ENCODE assay signal across 8 cellular contexts in genomic region chr3:134795776-134796312, GRCh38. TPM values are rescaled to one million over a fixed set of nuclear protein-coding genes. Genes with fewer than 3 reads are reported as not detected.
A peak's percentile ranks its signal among the peaks of the same experiment; 100 is the strongest.
DNase-seq lines count a peak whose midpoint lies in the region; ATAC-seq and TF ChIP-seq lines count a peak whose summit lies in the region.

No MANE protein-coding gene starts in this region.

- CTCF ChIA-PET in naive thymus-derived CD4-positive, alpha-beta T cell (lab: Charles Lee), result no interaction called here

- peaks cover 73% of the 10 kb centered on the region for H3K27me3 Mint-ChIP-seq in progenitor cell of endocrine pancreas
- H3K27me3 Mint-ChIP-seq in naive thymus-derived CD4-positive, alpha-beta T cell, result peaks cover 46 to 70% (median 48%) of the 10 kb centered on the region in 5 donors

- DNase-seq in HAP-1 (ENCODE audit: low spot score in 2 of 2), result peak in 1 of 2 experiments; percentile 16
- DNase-seq in SJSA1 (ENCODE audit: low read depth in 1 of 2, low spot score in 2 of 2), result no peak
- DNase-seq in germinal center (ENCODE audit: low spot score), result peak; percentile 18
- peak; percentile 31 for DNase-seq in progenitor cell of endocrine pancreas (ENCODE audit: low spot score, unreplicated experiment)
- DNase-seq in A172 (ENCODE audit: low spot score), result no peak
- no peak for DNase-seq in GM19240 (ENCODE audit: insufficient read length, low spot score)
- DNase-seq in naive thymus-derived CD4-positive, alpha-beta T cell, result no peak

- H3K9me3 Mint-ChIP-seq in progenitor cell of endocrine pancreas (ENCODE audit: low read depth), result no peaks in the 10 kb centered on the region
- peaks cover 0 to 2% (median 0%) of the 10 kb centered on the region in 11 donors for H3K9me3 Mint-ChIP-seq in naive thymus-derived CD4-positive, alpha-beta T cell

- H3K27ac Mint-ChIP-seq in progenitor cell of endocrine pancreas, result no peak overlapping the region
- no peak overlapping the region for H3K27ac Mint-ChIP-seq in naive thymus-derived CD4-positive, alpha-beta T cell

- POLR2A ChIA-PET in naive thymus-derived CD4-positive, alpha-beta T cell (lab: Charles Lee), result no interaction called here

- H3K36me3 Mint-ChIP-seq in progenitor cell of endocrine pancreas (ENCODE audit: insufficient read depth), result no peaks in the 10 kb centered on the region
- H3K36me3 Mint-ChIP-seq in naive thymus-derived CD4-positive, alpha-beta T cell, result peaks cover 0 to 2% (median 0%) of the 10 kb centered on the region in 5 donors

- H3K27me3 ChIP-seq in HAP-1 (ENCODE audit: low read depth) (peaks cover 41% of the 10 kb centered on the region), SJSA1 (replicated peaks) (peaks cover 33% of the 10 kb centered on the region)
- no peaks in the 10 kb centered on the region for H3K27me3 ChIP-seq in naive thymus-derived CD4-positive, alpha-beta T cell (ENCODE audit: control insufficient read depth in 2 of 2, insufficient read depth in 2 of 2, low read length in 2 of 2)

- peaks cover 17% of the 10 kb centered on the region for H3K4me1 Mint-ChIP-seq in progenitor cell of endocrine pancreas (ENCODE audit: low read depth)
- H3K4me1 Mint-ChIP-seq in naive thymus-derived CD4-positive, alpha-beta T cell, result peaks cover 4 to 18% (median 10%) of the 10 kb centered on the region in 7 donors

- ATAC-seq in naive thymus-derived CD4-positive, alpha-beta T cell, result no peak

- intact Hi-C loops in naive thymus-derived CD4-positive, alpha-beta T cell (cut with micrococcal nuclease), result loop anchor here (1.0 to 10.0 kb wide), 5 partner anchors 7 to 1099 kb away; no protein-coding TSS in a partner anchor

- no peak for TF ChIP-seq CTCF in progenitor cell of endocrine pancreas (IDR thresholded peaks at IDR 0.05; ENCODE audit: unreplicated experiment)

- peak overlapping the region; percentile 61 for H3K9ac ChIP-seq in ES-I3 (ENCODE audit: low read depth, low read length)

- in situ Hi-C loops in HAP-1 (cut with MboI; ENCODE audit: low sequenced_read_pairs), result loop anchor here (10.0 to 25.0 kb wide), 3 partner anchors 719 to 1241 kb away; no protein-coding TSS in a partner anchor

- H3K4me1 ChIP-seq in ES-I3 (ENCODE audit: insufficient read depth, low read length) (no peaks in the 10 kb centered on the region), HAP-1 (no peaks in the 10 kb centered on the region), SJSA1 (replicated peaks) (peaks cover 15% of the 10 kb centered on the region)
- no peaks in the 10 kb centered on the region for H3K4me1 ChIP-seq in naive thymus-derived CD4-positive, alpha-beta T cell (ENCODE audit: control insufficient read depth in 2 of 2, insufficient read depth in 2 of 2, low read length in 2 of 2)

- peak overlapping the region; percentile 38 for H3K4me3 ChIP-seq in HAP-1
- peak overlapping the region; percentile 29 for H3K4me3 ChIP-seq in SJSA1
- H3K4me3 ChIP-seq in naive thymus-derived CD4-positive, alpha-beta T cell (ENCODE audit: low read length), result no peak overlapping the region

- H3K4me3 Mint-ChIP-seq in progenitor cell of endocrine pancreas (ENCODE audit: low read depth), result peak overlapping the region; percentile 93
- H3K4me3 Mint-ChIP-seq in naive thymus-derived CD4-positive, alpha-beta T cell, result peak overlapping the region in 4 of 10 donors; percentile 83 to 98 (median 84)

- H3K9me3 ChIP-seq in ES-I3 (ENCODE audit: control insufficient read depth, insufficient read depth, low read length) (no peaks in the 10 kb centered on the region), HAP-1 (no peaks in the 10 kb centered on the region), SJSA1 (replicated peaks) (no peaks in the 10 kb centered on the region)
- no peaks in the 10 kb centered on the region for H3K9me3 ChIP-seq in naive thymus-derived CD4-positive, alpha-beta T cell (ENCODE audit: control insufficient read depth in 2 of 3, low read length in 3 of 3)

- H3K27ac ChIP-seq in SJSA1, result no peak overlapping the region
- H3K27ac ChIP-seq in naive thymus-derived CD4-positive, alpha-beta T cell (ENCODE audit: low read depth, low read length), result no peak overlapping the region

- H3K36me3 ChIP-seq in ES-I3 (ENCODE audit: insufficient read depth, low read length) (no peaks in the 10 kb centered on the region), HAP-1 (replicated peaks) (no peaks in the 10 kb centered on the region), SJSA1 (no peaks in the 10 kb centered on the region)
- no peaks in the 10 kb centered on the region for H3K36me3 ChIP-seq in naive thymus-derived CD4-positive, alpha-beta T cell (ENCODE audit: control insufficient read depth in 2 of 3, insufficient read depth in 3 of 3, low read length in 3 of 3)

RNA-seq across cellular contexts. Expression of gene EPHB1, which starts 0.8 kb away (rescaled TPM):
- not detected in 2 replicates for total RNA-seq in SJSA1 (2014; rRNA removed; shearing (Covaris generic))
- 1.8 and 2.2 TPM in 2 replicates for total RNA-seq in progenitor cell of endocrine pancreas
- total RNA-seq in A172 (2014; rRNA removed; shearing (Covaris generic)), result not detected in 2 replicates
- total RNA-seq in naive thymus-derived CD4-positive, alpha-beta T cell, result 1 to 10 TPM in 3 of 5 experiments, not detected in 2; 1.6 to 2.2 (median 1.8) TPM
- not detected for polyA plus RNA-seq in naive thymus-derived CD4-positive, alpha-beta T cell

Comparison
In these comparisons a context has a peak if more than half of its experiments do, and no peak if none do; other contexts are left out.
1. DNase-seq: peak in germinal center (single experiment) and progenitor cell of endocrine pancreas (single experiment); none in SJSA1 (0 of 2), A172 (single experiment), GM19240 (single experiment) and naive thymus-derived CD4-positive, alpha-beta T cell (0 of 9).